In genomic region chr4:113248320-113248719, GRCh38 we compare ENCODE assay signal across 1 cellular context.
TF ChIP-seq lines count a peak whose summit lies in the region.

No MANE protein-coding gene starts in this region.

TF ChIP-seq in HCT116, 20 proteins besides CTCF, POLR2A, EP300 and RAD21 (continued from another document):
- no peak for TF ChIP-seq JUND (IDR thresholded peaks at IDR 0.05)
- TF ChIP-seq SRF (IDR thresholded peaks at IDR 0.05; ENCODE audit: low read depth), result no peak
